ENCODE assay signal across 18 cellular contexts in genomic region chr18:31419457-31419932, GRCh38. TPM values are rescaled to one million over a fixed set of nuclear protein-coding genes. Genes with fewer than 3 reads are reported as not detected.
"Had no signal": no experiment of that assay in that cellular context is flagged by ENCODE, and none has a peak within 500 bp of the region (broad histone marks: within the 10 kb centered on the region; RNA-seq: fewer than 3 reads in every experiment).

No MANE protein-coding gene starts in this region.

- ATAC-seq: activated CD8-positive, alpha-beta T cell treated with anti-CD3 and anti-CD28 coated beads for 36 hours; activated T-cell treated with anti-CD3 and anti-CD28 coated beads, Interleukin-2, amount 50 U/mL, for 72 hours; natural killer cell; stimulated activated memory B cell treated with anti-CD40 and anti-IgM and Interleukin-4, amounts not matched to agents 10 μg/mL and 1 μg/mL and 100 μg/mL, for 72 hours had no signal

- DNase-seq: activated CD4-positive, alpha-beta T cell treated with anti-CD3 and anti-CD28 coated beads for 4 hours; activated CD8-positive, alpha-beta memory T cell treated with anti-CD3 and anti-CD28 coated beads, Interleukin-2, amount 50 U/mL, for 4 hours; activated CD8-positive, alpha-beta T cell treated with anti-CD3 and anti-CD28 coated beads for 36 hours; activated naive CD8-positive, alpha-beta T cell treated with anti-CD3 and anti-CD28 coated beads, Interleukin-2, amount 10 ng/mL, durations not matched to agents 7 days and 5 days; activated T-cell treated with anti-CD3 and anti-CD28 coated beads, Interleukin-2, amount 50 U/mL, for 72 hours; aorta; hippocampal formation; natural killer cell; nucleus accumbens; substantia nigra had no signal

- H3K4me3 ChIP-seq: right atrium auricular region, upper lobe of left lung had no signal

- H3K36me3 ChIP-seq: right atrium auricular region, upper lobe of left lung had no signal

- H3K27me3 Mint-ChIP-seq: activated CD8-positive, alpha-beta T cell treated with anti-CD3 and anti-CD28 coated beads for 36 hours; activated naive CD8-positive, alpha-beta T cell treated with anti-CD3 and anti-CD28 coated beads, Interleukin-2, amount 10 ng/mL, durations not matched to agents 7 days and 5 days; stimulated activated memory B cell treated with anti-CD40 and anti-IgM and Interleukin-4, amounts not matched to agents 10 μg/mL and 1 μg/mL and 100 μg/mL, for 72 hours had no signal

- H3K27ac Mint-ChIP-seq: activated CD8-positive, alpha-beta T cell treated with anti-CD3 and anti-CD28 coated beads for 36 hours; activated naive CD8-positive, alpha-beta T cell treated with anti-CD3 and anti-CD28 coated beads, Interleukin-2, amount 10 ng/mL, durations not matched to agents 7 days and 5 days; activated T-cell treated with anti-CD3 and anti-CD28 coated beads, Interleukin-2, amount 50 U/mL, for 72 hours; natural killer cell; stimulated activated memory B cell treated with anti-CD40 and anti-IgM and Interleukin-4, amounts not matched to agents 10 μg/mL and 1 μg/mL and 100 μg/mL, for 72 hours had no signal

- H3K4me1 ChIP-seq: right atrium auricular region, upper lobe of left lung had no signal

- H3K27ac ChIP-seq: right atrium auricular region, upper lobe of left lung had no signal

- H3K27me3 ChIP-seq: right atrium auricular region, upper lobe of left lung had no signal

- H3K9me3 Mint-ChIP-seq: activated naive CD8-positive, alpha-beta T cell treated with anti-CD3 and anti-CD28 coated beads, Interleukin-2, amount 10 ng/mL, durations not matched to agents 7 days and 5 days; stimulated activated memory B cell treated with anti-CD40 and anti-IgM and Interleukin-4, amounts not matched to agents 10 μg/mL and 1 μg/mL and 100 μg/mL, for 72 hours had no signal

- H3K36me3 Mint-ChIP-seq: activated naive CD8-positive, alpha-beta T cell treated with anti-CD3 and anti-CD28 coated beads, Interleukin-2, amount 10 ng/mL, durations not matched to agents 7 days and 5 days; natural killer cell; stimulated activated memory B cell treated with anti-CD40 and anti-IgM and Interleukin-4, amounts not matched to agents 10 μg/mL and 1 μg/mL and 100 μg/mL, for 72 hours had no signal

- H3K4me3 Mint-ChIP-seq: activated CD8-positive, alpha-beta T cell treated with anti-CD3 and anti-CD28 coated beads for 36 hours; activated naive CD8-positive, alpha-beta T cell treated with anti-CD3 and anti-CD28 coated beads, Interleukin-2, amount 10 ng/mL, durations not matched to agents 7 days and 5 days; activated T-cell treated with anti-CD3 and anti-CD28 coated beads, Interleukin-2, amount 50 U/mL, for 72 hours; natural killer cell; stimulated activated memory B cell treated with anti-CD40 and anti-IgM and Interleukin-4, amounts not matched to agents 10 μg/mL and 1 μg/mL and 100 μg/mL, for 72 hours had no signal

- H3K9me3 ChIP-seq: upper lobe of left lung had no signal

- H3K4me1 Mint-ChIP-seq: activated naive CD8-positive, alpha-beta T cell treated with anti-CD3 and anti-CD28 coated beads, Interleukin-2, amount 10 ng/mL, durations not matched to agents 7 days and 5 days; natural killer cell; stimulated activated memory B cell treated with anti-CD40 and anti-IgM and Interleukin-4, amounts not matched to agents 10 μg/mL and 1 μg/mL and 100 μg/mL, for 72 hours had no signal

RNA-seq across cellular contexts. Expression of gene DSG3, which starts 28.0 kb away (rescaled TPM):
- total RNA-seq: activated CD8-positive, alpha-beta T cell treated with anti-CD3 and anti-CD28 coated beads for 36 hours; activated naive CD8-positive, alpha-beta T cell treated with anti-CD3 and anti-CD28 coated beads, Interleukin-2, amount 10 ng/mL, durations not matched to agents 7 days and 5 days; activated T-cell treated with anti-CD3 and anti-CD28 coated beads, Interleukin-2, amount 50 U/mL, for 72 hours; aorta; glomerular endothelial cell; lung microvascular endothelial cell; posterior vena cava; upper lobe of left lung had no signal
- polyA plus RNA-seq: endothelial cell of umbilical vein had no signal

RNA-seq across cellular contexts. Expression of gene DSG4, which starts 42.9 kb away (rescaled TPM):
- total RNA-seq: activated CD8-positive, alpha-beta T cell treated with anti-CD3 and anti-CD28 coated beads for 36 hours; activated naive CD8-positive, alpha-beta T cell treated with anti-CD3 and anti-CD28 coated beads, Interleukin-2, amount 10 ng/mL, durations not matched to agents 7 days and 5 days; activated T-cell treated with anti-CD3 and anti-CD28 coated beads, Interleukin-2, amount 50 U/mL, for 72 hours; aorta; endothelial cell of umbilical vein; glomerular endothelial cell; lung microvascular endothelial cell; mucosa of gallbladder; natural killer cell; posterior vena cava; right atrium auricular region; upper lobe of left lung had no signal
- polyA plus RNA-seq: aorta, endothelial cell of umbilical vein had no signal
